13 cellular contexts compared by ENCODE assay signal in genomic region chr11:96205460-96205809, GRCh38.
DNase-seq lines count a peak whose midpoint lies in the region; ATAC-seq and TF ChIP-seq lines count a peak whose summit lies in the region.
"Had no signal": no experiment of that assay in that cellular context is flagged by ENCODE, and none has a peak within 500 bp of the region (broad histone marks: within the 10 kb centered on the region; RNA-seq: fewer than 3 reads in every experiment).

No MANE protein-coding gene starts in this region.

- H3K4me1 ChIP-seq in breast epithelium (peaks cover 7 to 17% of the 10 kb centered on the region in 2 donors), mammary epithelial cell (ENCODE audit: insufficient read depth, low read length) (peaks cover 17% of the 10 kb centered on the region)

- ATAC-seq in activated naive CD8-positive, alpha-beta T cell treated with anti-CD3 and anti-CD28 coated beads, Interleukin-2, amount 50 U/mL, for 24 hours, result peak; percentile 88
- ATAC-seq in stimulated activated memory B cell treated with anti-CD40 and anti-IgM and Interleukin-4, amounts not matched to agents 10 μg/mL and 1 μg/mL and 100 μg/mL, for 72 hours, result no peak
- ATAC-seq in HG03469 (IDR thresholded peaks at IDR 0.05; ENCODE audit: unreplicated experiment), result no peak
- no peak for ATAC-seq in left lobe of liver

- no peak for DNase-seq in breast epithelium (ENCODE audit: low spot score in 2 of 2)
- DNase-seq in mammary epithelial cell, result no peak
- DNase-seq in NCI-H1694 treated with DMSO at 0.1 percent for 48 hours (lab: John Stamatoyannopoulos, UW), result peak; percentile 64
- no peak for DNase-seq in activated naive CD8-positive, alpha-beta T cell treated with anti-CD3 and anti-CD28 coated beads, Interleukin-2, amount 50 U/mL, for 24 hours
- DNase-seq in GM10266 (ENCODE audit: extremely low spot score), result no peak
- no peak for DNase-seq in left lobe of liver (ENCODE audit: low spot score)
- DNase-seq: BE2C, glutamatergic neuron, kidney glomerular epithelial cell, naive B cell, SHP77 had no signal

- H3K36me3 Mint-ChIP-seq in activated naive CD8-positive, alpha-beta T cell treated with anti-CD3 and anti-CD28 coated beads, Interleukin-2, amount 50 U/mL, for 24 hours (ENCODE audit: low read depth), result peaks cover 12% of the 10 kb centered on the region
- H3K36me3 Mint-ChIP-seq in stimulated activated memory B cell treated with anti-CD40 and anti-IgM and Interleukin-4, amounts not matched to agents 10 μg/mL and 1 μg/mL and 100 μg/mL, for 72 hours, result peaks cover 26% of the 10 kb centered on the region

- no TSS peak for BruUV-seq in mammary epithelial cell (replicated peaks; lab: Mats Ljungman, UMichigan)

- intact Hi-C loops in breast epithelium (cut with DNase I; ENCODE audit: low total_unique reads) (no loop called here), mammary epithelial cell (cut with micrococcal nuclease) (no loop called here)

- H4K20me1 ChIP-seq in mammary epithelial cell (ENCODE audit: insufficient read depth, low read length), result no peaks in the 10 kb centered on the region

- no peaks in the 10 kb centered on the region for H3K9me3 ChIP-seq in breast epithelium
- H3K9me3 ChIP-seq in mammary epithelial cell (replicated peaks; ENCODE audit: insufficient read depth, low read length), result no peaks in the 10 kb centered on the region
- H3K9me3 ChIP-seq: BE2C had no signal

- in situ Hi-C loops in mammary epithelial cell (cut with MboI; ENCODE audit: low sequenced_read_pairs in 2 of 2), result no loop called here

- H3K36me3 ChIP-seq in breast epithelium, result no peaks in the 10 kb centered on the region
- H3K36me3 ChIP-seq in mammary epithelial cell (ENCODE audit: insufficient read depth, low read length), result no peaks in the 10 kb centered on the region
- H3K36me3 ChIP-seq: BE2C had no signal

- WGBS in mammary epithelial cell (ENCODE audit: low coverage, missing lambda C conversion rate), result 100% methylated on average over 3 of the region's 3 CpGs

- TF ChIP-seq POLR2A in breast epithelium (IDR thresholded peaks at IDR 0.05), result no peak

- H3K9ac ChIP-seq in mammary epithelial cell (ENCODE audit: insufficient read depth, low read length), result no peak overlapping the region

- dilution Hi-C loops in mammary epithelial cell (cut with HindIII; ENCODE audit: low sequenced_read_pairs), result no loop called here

- no peaks in the 10 kb centered on the region for H3K27me3 Mint-ChIP-seq in activated naive CD8-positive, alpha-beta T cell treated with anti-CD3 and anti-CD28 coated beads, Interleukin-2, amount 50 U/mL, for 24 hours
- no peaks in the 10 kb centered on the region for H3K27me3 Mint-ChIP-seq in stimulated activated memory B cell treated with anti-CD40 and anti-IgM and Interleukin-4, amounts not matched to agents 10 μg/mL and 1 μg/mL and 100 μg/mL, for 72 hours
- H3K27me3 Mint-ChIP-seq: naive B cell had no signal

- H3K9me3 Mint-ChIP-seq in activated naive CD8-positive, alpha-beta T cell treated with anti-CD3 and anti-CD28 coated beads, Interleukin-2, amount 50 U/mL, for 24 hours, result no peaks in the 10 kb centered on the region
- H3K9me3 Mint-ChIP-seq in stimulated activated memory B cell treated with anti-CD40 and anti-IgM and Interleukin-4, amounts not matched to agents 10 μg/mL and 1 μg/mL and 100 μg/mL, for 72 hours, result no peaks in the 10 kb centered on the region
- H3K9me3 Mint-ChIP-seq: naive B cell had no signal

- peaks cover 91% of the 10 kb centered on the region for H3K4me1 Mint-ChIP-seq in activated naive CD8-positive, alpha-beta T cell treated with anti-CD3 and anti-CD28 coated beads, Interleukin-2, amount 50 U/mL, for 24 hours
- peaks cover 37% of the 10 kb centered on the region for H3K4me1 Mint-ChIP-seq in stimulated activated memory B cell treated with anti-CD40 and anti-IgM and Interleukin-4, amounts not matched to agents 10 μg/mL and 1 μg/mL and 100 μg/mL, for 72 hours

- no peak overlapping the region for H3K4me2 ChIP-seq in mammary epithelial cell (ENCODE audit: insufficient read depth, low read depth, low read length)

- no peak for TF ChIP-seq CTCF in breast epithelium (IDR thresholded peaks at IDR 0.05)
- TF ChIP-seq CTCF in mammary epithelial cell (conservative IDR thresholded peaks at IDR 0.05 in 1 of 2, IDR thresholded peaks at IDR 0.05 in 1 of 2; ENCODE audit: extremely low read depth in 1 of 2, insufficient read depth in 1 of 2, low read depth in 1 of 2, low read length in 2 of 2), result no peak
- no peak for TF ChIP-seq CTCF in GM10266 (IDR thresholded peaks at IDR 0.05; ENCODE audit: control insufficient read depth, insufficient read depth, low read depth, missing control alignments)

- H3K27ac ChIP-seq in breast epithelium (peak overlapping the region; percentile 48 to 51), mammary epithelial cell (ENCODE audit: insufficient read depth, low read depth, low read length) (no peak overlapping the region)

- no peak overlapping the region for H2AFZ ChIP-seq in mammary epithelial cell (ENCODE audit: low read depth, low read length)

- no peaks in the 10 kb centered on the region for H3K79me2 ChIP-seq in mammary epithelial cell (ENCODE audit: insufficient read depth, low read length)

- H3K4me3 ChIP-seq in breast epithelium (no peak overlapping the region), mammary epithelial cell (replicated peaks in 1 of 3; ENCODE audit: insufficient read depth in 1 of 3, low read depth in 2 of 3, low read length in 3 of 3) (no peak overlapping the region)

- H3K4me3 Mint-ChIP-seq in activated naive CD8-positive, alpha-beta T cell treated with anti-CD3 and anti-CD28 coated beads, Interleukin-2, amount 50 U/mL, for 24 hours, result peak overlapping the region; percentile 72
- H3K4me3 Mint-ChIP-seq in stimulated activated memory B cell treated with anti-CD40 and anti-IgM and Interleukin-4, amounts not matched to agents 10 μg/mL and 1 μg/mL and 100 μg/mL, for 72 hours, result no peak overlapping the region

- CTCF ChIA-PET in mammary epithelial cell (lab: Charles Lee; ENCODE audit: low non-redundant PET), result interaction anchor here (0.6 kb wide), 1 partner anchor 51 kb away, joined by 5 read pairs; no protein-coding TSS in a partner anchor

- no peaks in the 10 kb centered on the region for H3K27me3 ChIP-seq in breast epithelium
- no peaks in the 10 kb centered on the region for H3K27me3 ChIP-seq in mammary epithelial cell (ENCODE audit: insufficient read depth, low read length)
- H3K27me3 ChIP-seq: BE2C had no signal

- H3K27ac Mint-ChIP-seq in activated naive CD8-positive, alpha-beta T cell treated with anti-CD3 and anti-CD28 coated beads, Interleukin-2, amount 50 U/mL, for 24 hours, result peak overlapping the region; percentile 97
- H3K27ac Mint-ChIP-seq in stimulated activated memory B cell treated with anti-CD40 and anti-IgM and Interleukin-4, amounts not matched to agents 10 μg/mL and 1 μg/mL and 100 μg/mL, for 72 hours, result peak overlapping the region; percentile 69
